ENCODE assay signal across 10 cellular contexts in genomic region chr3:43153189-43154083, GRCh38. TPM values are rescaled to one million over a fixed set of nuclear protein-coding genes. Genes with fewer than 3 reads are reported as not detected.
DNase-seq lines count a peak whose midpoint lies in the region; ATAC-seq and TF ChIP-seq lines count a peak whose summit lies in the region.
"Had no signal": no experiment of that assay in that cellular context is flagged by ENCODE, and none has a peak within 500 bp of the region (broad histone marks: within the 10 kb centered on the region; RNA-seq: fewer than 3 reads in every experiment).

No MANE protein-coding gene starts in this region.

- no peaks in the 10 kb centered on the region for H3K79me1 ChIP-seq in IMR-90 (ENCODE audit: low read depth in 1 of 2, low read length in 2 of 2)

- 2% methylated on average over 7 of the region's 19 CpGs; no CpG with 5 or more reads in 1 of the 2 experiments for WGBS in IMR-90 (ENCODE audit: extremely low coverage in 2 of 2, insufficient read length in 1 of 2), 2 experiments

- H4K20me1 ChIP-seq in IMR-90 (ENCODE audit: insufficient read depth, low read length), result no peaks in the 10 kb centered on the region; the same call in 1 of the 2 replicates

- peak; percentile 86 for ATAC-seq in IMR-90 (ENCODE audit: low read depth)
- ATAC-seq in left colon, result peak; percentile 23

- POLR2A ChIA-PET in IMR-90 (lab: Charles Lee; ENCODE audit: unreplicated experiment) (interaction anchor here (0.6 kb wide), 2 partner anchors 315 to 367 kb away, joined by 3 read pairs; no protein-coding TSS in a partner anchor), Caco-2 (lab: Charles Lee) (no interaction called here)

- no peak overlapping the region for H3K27ac Mint-ChIP-seq in Caco-2 (ENCODE audit: unreplicated experiment)
- H3K27ac Mint-ChIP-seq in endothelial cell (ENCODE audit: unreplicated experiment), result no peak overlapping the region

- intact Hi-C loops in IMR-90 (cut with micrococcal nuclease), result no loop called here
- intact Hi-C loops in left colon (cut with DNase I, micrococcal nuclease), result no loop called here
- intact Hi-C loops in Caco-2 (cut with micrococcal nuclease; ENCODE audit: unreplicated experiment), result no loop called here

- peak overlapping the region; percentile 11; the same call in 1 of the 2 replicates for H3K4me2 ChIP-seq in IMR-90 (ENCODE audit: low read depth, low read length)

- DNase-seq in IMR-90 (peak; percentile 88), cerebellar nuclear complex (lab: John Stamatoyannopoulos, UW) (peak; percentile 73 to 74), left colon (peak; percentile 42 to 65), superior temporal gyrus (ENCODE audit: extremely low spot score) (peak; percentile 68), Caco-2 (no peak), endothelial cell (ENCODE audit: low spot score) (no peak), NOMO-1 (lab: John Stamatoyannopoulos, UW; ENCODE audit: unreplicated experiment in 2 of 2) (no peak)
- no peak for DNase-seq in stimulated activated CD4-positive, alpha-beta T cell treated with anti-CD3 and anti-CD28 coated beads, Interleukin-4, amount 100 ng/mL, for 24 hours
- DNase-seq: activated CD4-positive, alpha-beta T cell treated with anti-CD3 and anti-CD28 coated beads for 4 hours; NK-92 treated with Interleukin-12 subunit alpha and Interleukin-12 subunit beta, amount 100 ng/mL, for 24 hours had no signal

- peaks cover 5% of the 10 kb centered on the region; the same call in 1 of the 2 replicates for H3K4me1 ChIP-seq in IMR-90 (ENCODE audit: control insufficient read depth, insufficient read depth, low read length)
- H3K4me1 ChIP-seq in Caco-2, result no peaks in the 10 kb centered on the region

- H3K9me3 Mint-ChIP-seq in Caco-2 (ENCODE audit: unreplicated experiment), result peaks cover 10% of the 10 kb centered on the region
- no peaks in the 10 kb centered on the region for H3K9me3 Mint-ChIP-seq in endothelial cell (ENCODE audit: unreplicated experiment)

- H3K14ac ChIP-seq in IMR-90 (replicated peaks; ENCODE audit: low read depth, low read length), result no peak overlapping the region

- TF ChIP-seq CTCF in IMR-90 (conservative IDR thresholded peaks at IDR 0.05; ENCODE audit: low read depth, low read length) (no peak), Caco-2 (IDR thresholded peaks at IDR 0.05; ENCODE audit: insufficient read depth in 1 of 2, low read depth in 1 of 2, low read length in 1 of 2, severe bottlenecking in 1 of 2, unreplicated experiment in 1 of 2) (no peak), endothelial cell (IDR thresholded peaks at IDR 0.05; ENCODE audit: unreplicated experiment) (no peak)

- no peak overlapping the region for H3K56ac ChIP-seq in IMR-90 (ENCODE audit: extremely low read depth, insufficient read depth, low read length)

- H3K9me1 ChIP-seq in IMR-90 (ENCODE audit: insufficient read depth, low read length), result peaks cover 7% of the 10 kb centered on the region

- no peak overlapping the region; the same call in 1 of the 2 replicates for H3K18ac ChIP-seq in IMR-90 (ENCODE audit: low read depth, low read length)

- H3K36me3 Mint-ChIP-seq in Caco-2 (ENCODE audit: insufficient read depth, unreplicated experiment) (peaks cover 4% of the 10 kb centered on the region), endothelial cell (ENCODE audit: low read depth, unreplicated experiment) (no peaks in the 10 kb centered on the region)

- H2AFZ ChIP-seq in IMR-90 (replicated peaks; ENCODE audit: low read length, poor library complexity), result peak overlapping the region; percentile 56

- BruUV-seq in IMR-90 (replicated peaks; lab: Mats Ljungman, UMichigan), result no TSS peak
- BruUV-seq in Caco-2 (replicated peaks; lab: Mats Ljungman, UMichigan), result no TSS peak

- H3K9ac ChIP-seq in IMR-90 (ENCODE audit: low read depth, low read length), result no peak overlapping the region

- in situ Hi-C loops in IMR-90 (cut with MboI; ENCODE audit: low sequenced_read_pairs), result no loop called here

- TF ChIP-seq RAD21 in IMR-90 (IDR thresholded peaks at IDR 0.05; ENCODE audit: low read length), result no peak

- H3K23ac ChIP-seq in IMR-90 (ENCODE audit: low read depth, low read length), result no peak overlapping the region

- no peak overlapping the region for H4K91ac ChIP-seq in IMR-90 (ENCODE audit: insufficient read depth, low read depth, low read length)

- H3K4me3 ChIP-seq in IMR-90 (ENCODE audit: insufficient read depth, low read depth, low read length) (no peak overlapping the region), Caco-2 (ENCODE audit: low read depth, low read length) (no peak overlapping the region)

- H2BK120ac ChIP-seq in IMR-90 (ENCODE audit: low read depth, low read length), result no peak overlapping the region

- no peak overlapping the region; the same call in 1 of the 2 replicates for H4K5ac ChIP-seq in IMR-90 (ENCODE audit: low read depth, low read length)

- H3K27ac ChIP-seq in IMR-90 (ENCODE audit: insufficient read depth, low read length), result peak overlapping the region; percentile 28; the same call in 1 of the 2 replicates

- no peak overlapping the region for H2AK9ac ChIP-seq in IMR-90 (replicated peaks; ENCODE audit: low read depth, low read length, poor library complexity)

- peaks cover 12% of the 10 kb centered on the region for H3K27me3 ChIP-seq in IMR-90 (ENCODE audit: control insufficient read depth, insufficient read depth, low read length)
- no peaks in the 10 kb centered on the region for H3K27me3 ChIP-seq in Caco-2 (replicated peaks; ENCODE audit: control insufficient read depth, insufficient read depth, low read length)

- H2AK5ac ChIP-seq in IMR-90 (ENCODE audit: low read depth, low read length), result no peak overlapping the region

- no peak overlapping the region; a peak in 1 of 4 replicates for H4K8ac ChIP-seq in IMR-90 (ENCODE audit: low read depth in 2 of 2, low read length in 2 of 2)

- H3K27me3 Mint-ChIP-seq in Caco-2 (ENCODE audit: insufficient read depth, unreplicated experiment) (peaks cover 7% of the 10 kb centered on the region), endothelial cell (ENCODE audit: unreplicated experiment) (peaks cover 5% of the 10 kb centered on the region)

- no peak overlapping the region for H3K4me3 Mint-ChIP-seq in Caco-2 (ENCODE audit: unreplicated experiment)
- no peak overlapping the region for H3K4me3 Mint-ChIP-seq in endothelial cell (ENCODE audit: unreplicated experiment)

- H2BK15ac ChIP-seq in IMR-90 (ENCODE audit: low read depth, low read length), result no peak overlapping the region

- CTCF ChIA-PET in IMR-90 (lab: Yijun Ruan, JAX) (interaction anchor here (0.6 to 6.6 kb wide), 4 partner anchors 15 to 1066 kb away, joined by 3 to 46 read pairs (median 4); no protein-coding TSS in a partner anchor), Caco-2 (lab: Charles Lee) (interaction anchor here (1.7 kb wide), 1 partner anchor 191 kb away, joined by 5 read pairs; no protein-coding TSS in a partner anchor)

- TF ChIP-seq POLR2A in IMR-90 (IDR thresholded peaks at IDR 0.05; ENCODE audit: low read depth, low read length), result no peak

- no peak overlapping the region for H2BK5ac ChIP-seq in IMR-90 (ENCODE audit: low read depth, low read length, poor library complexity, severe bottlenecking)

- H3K36me3 ChIP-seq in IMR-90 (ENCODE audit: control insufficient read depth, insufficient read depth, low read length), result no peaks in the 10 kb centered on the region
- no peaks in the 10 kb centered on the region for H3K36me3 ChIP-seq in Caco-2 (ENCODE audit: control insufficient read depth, insufficient read depth, low read length)

- H3K9me3 ChIP-seq in IMR-90 (ENCODE audit: control insufficient read depth, insufficient read depth, low read length), result no peaks in the 10 kb centered on the region
- H3K9me3 ChIP-seq in Caco-2, result no peaks in the 10 kb centered on the region

- dilution Hi-C loops in IMR-90 (cut with HindIII; ENCODE audit: low sequenced_read_pairs, unreplicated experiment), result no loop called here

- H2BK20ac ChIP-seq in IMR-90 (ENCODE audit: low read depth, low read length), result 0 out of 2 replicates have a peak overlapping the region, but pooled peaks have one; percentile 26

- no peaks in the 10 kb centered on the region for H3K4me1 Mint-ChIP-seq in Caco-2 (ENCODE audit: low read depth, unreplicated experiment)
- H3K4me1 Mint-ChIP-seq in endothelial cell (ENCODE audit: unreplicated experiment), result peaks cover 7% of the 10 kb centered on the region

- H3K4ac ChIP-seq in IMR-90 (ENCODE audit: low read depth, low read length), result no peak overlapping the region

TF ChIP-seq in IMR-90, 13 proteins besides CTCF, POLR2A, EP300 and RAD21 (continues in another document):
- TF ChIP-seq MAZ (IDR thresholded peaks at IDR 0.05; ENCODE audit: borderline replicate concordance, low read depth, low read length) (no peak), MXI1 (IDR thresholded peaks at IDR 0.05; ENCODE audit: borderline replicate concordance, low read depth, low read length) (no peak), SMC3 (IDR thresholded peaks at IDR 0.05; ENCODE audit: low read depth, low read length) (no peak), BHLHE40 (IDR thresholded peaks at IDR 0.05; ENCODE audit: low read depth, low read length) (peak; percentile 69), USF2 (IDR thresholded peaks at IDR 0.05; ENCODE audit: low read depth, low read length) (no peak), RCOR1 (IDR thresholded peaks at IDR 0.05; ENCODE audit: insufficient replicate concordance, low read length) (peak; percentile 53), FOS (IDR thresholded peaks at IDR 0.05; ENCODE audit: low read depth, low read length) (peak; percentile 47; the same call in 1 of the 2 replicates), RFX5 (IDR thresholded peaks at IDR 0.05; ENCODE audit: low read depth, low read length) (no peak), CEBPB (IDR thresholded peaks at IDR 0.05; ENCODE audit: low read depth, low read length) (no peak), NFE2L2 (IDR thresholded peaks at IDR 0.05; ENCODE audit: low read depth, low read length) (peak; percentile 72; the same call in 1 of the 2 replicates), MAFK (IDR thresholded peaks at IDR 0.05; ENCODE audit: low read depth, low read length) (no peak), CHD1 (IDR thresholded peaks at IDR 0.05; ENCODE audit: low read depth, low read length) (no peak)

RNA-seq across cellular contexts. Expression of gene POMGNT2, which starts 47.6 kb away (rescaled TPM):
- total RNA-seq in IMR-90 (2012; rRNA removed) (6.4 and 7.5 TPM in 2 replicates), left colon (1 to 10 TPM; 3.7 to 5.1 TPM), Caco-2 (2022) (9.1 and 10.1 TPM in 2 replicates), endothelial cell (ENCODE audit: unreplicated experiment) (12.1 TPM)
- polyA plus RNA-seq in IMR-90 (2012; rRNA removed), result 16.2 and 19.4 TPM in 2 replicates
- polyA plus RNA-seq in IMR-90 (2012; cell fraction: cytosol; rRNA removed), result 10.7 and 24.9 TPM in 2 replicates
- 8.4 and 15.5 TPM in 2 replicates for polyA plus RNA-seq in IMR-90 (2012; cell fraction: nucleus; rRNA removed; ENCODE audit: low replicate concordance)

Comparison
In these comparisons a context has a peak if more than half of its experiments do, and no peak if none do; other contexts are left out.
1. DNase-seq: peak in IMR-90 (single experiment), cerebellar nuclear complex (2 of 2), left colon (2 of 2) and superior temporal gyrus (single experiment); none in Caco-2 (0 of 2), endothelial cell (single experiment), NOMO-1 (0 of 2) and stimulated activated CD4-positive, alpha-beta T cell treated with anti-CD3 and anti-CD28 coated beads, Interleukin-4, amount 100 ng/mL, for 24 hours (single experiment).